Comparison of ENCODE assay signal across 8 cellular contexts in the genomic region with DNA sequence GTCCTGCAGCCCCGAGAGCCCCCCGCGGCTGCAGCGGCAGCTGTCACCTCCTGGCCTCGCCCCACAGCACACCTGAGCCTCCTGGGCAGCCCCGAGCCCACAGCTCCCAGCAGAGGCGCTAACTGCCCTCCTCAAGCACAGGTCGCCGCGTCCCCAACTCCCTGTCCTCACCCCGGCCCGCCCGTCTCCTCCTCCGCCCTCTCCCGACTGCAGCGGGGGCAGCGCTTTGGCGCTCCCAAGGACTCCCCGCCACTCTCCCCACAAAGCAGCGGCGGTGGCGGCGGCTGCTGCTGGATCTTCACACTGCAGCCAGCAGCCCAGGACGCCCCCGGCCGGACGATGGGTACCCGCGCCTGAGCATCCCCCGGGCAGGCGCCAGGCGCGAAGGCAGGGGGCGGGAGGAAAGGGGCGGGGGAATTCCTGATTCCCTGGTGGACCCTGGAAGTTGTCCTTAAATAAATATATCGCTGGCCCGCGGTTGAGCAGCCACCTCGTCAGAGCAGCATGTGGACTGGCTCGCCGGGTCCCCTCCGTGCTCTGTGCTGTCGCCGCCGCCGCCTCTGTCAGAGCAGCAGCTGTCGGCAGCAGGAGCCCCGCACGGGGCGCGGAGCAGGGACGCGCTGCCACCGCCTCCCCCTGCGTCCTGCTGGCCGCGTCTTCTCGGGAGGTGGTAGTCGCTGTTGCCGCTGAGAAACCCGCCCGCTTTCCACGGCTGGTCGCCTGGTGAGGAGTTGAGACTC. TPM values are rescaled to one million over a fixed set of nuclear protein-coding genes. Genes with fewer than 3 reads are reported as not detected.
DNase-seq lines count a peak whose midpoint lies in the region; ATAC-seq, FAIRE-seq and TF ChIP-seq lines count a peak whose summit lies in the region.

Gene ZNF804B (plus strand): TSS at position 485 of the 740 bp plus-strand sequence. CDS start 277 bp downstream, outside the sequence.

- no peak for FAIRE-seq in GM12892 (lab: Jason Lieb, UNC)

- H3K4me3 ChIP-seq in SJCRH30, result peak within 1 kb of the TSS; percentile 59
- H3K4me3 ChIP-seq in heart right ventricle, result peak within 1 kb of the TSS; percentile 32 to 58 (median 42)
- peak within 1 kb of the TSS; percentile 55 for H3K4me3 ChIP-seq in rectal smooth muscle tissue (ENCODE audit: low read length)
- no peak within 1 kb of the TSS for H3K4me3 ChIP-seq in A673 (ENCODE audit: low read depth, low read length, poor library complexity, severe bottlenecking)

- TF ChIP-seq CTCF in heart right ventricle (IDR thresholded peaks at IDR 0.05), result no peak
- no peak for TF ChIP-seq CTCF in A673 (conservative IDR thresholded peaks at IDR 0.05; ENCODE audit: low read depth, low read length)

- H3K27ac ChIP-seq in SJCRH30, result no peak within 1 kb of the TSS
- no peak within 1 kb of the TSS for H3K27ac ChIP-seq in heart right ventricle
- H3K27ac ChIP-seq in rectal smooth muscle tissue (ENCODE audit: low read depth, low read length), result no peak within 1 kb of the TSS
- no peak within 1 kb of the TSS for H3K27ac ChIP-seq in A673 (ENCODE audit: low read depth, low read length, poor library complexity, severe bottlenecking)

- H3K4me1 ChIP-seq in SJCRH30 (0 out of 2 replicates have a peak, but pooled peaks cover 2% of the 10 kb centered on the region), heart right ventricle (peaks cover 0 to 20% (median 13%) of the 10 kb centered on the region in 9 donors), rectal smooth muscle tissue (ENCODE audit: control insufficient read depth, insufficient read depth, low read length) (no peaks in the 10 kb centered on the region), A673 (ENCODE audit: insufficient read depth, low read length, poor library complexity, severe bottlenecking) (no peaks in the 10 kb centered on the region)

- TF ChIP-seq POLR2A in GM12892 (IDR thresholded peaks at IDR 0.05; ENCODE audit: low read depth, low read length), result no peak

- POLR2A ChIA-PET in A673 (lab: Charles Lee; ENCODE audit: low non-redundant PET), result no interaction called here

- CTCF ChIA-PET in A673 (lab: Charles Lee), result no interaction called here

- H3K9me3 ChIP-seq in SJCRH30 (replicated peaks), result no peaks in the 10 kb centered on the region
- no peaks in the 10 kb centered on the region for H3K9me3 ChIP-seq in heart right ventricle
- H3K9me3 ChIP-seq in A673 (ENCODE audit: low read depth, low read length, poor library complexity, severe bottlenecking), result no peaks in the 10 kb centered on the region

- H3K9ac ChIP-seq in rectal smooth muscle tissue (ENCODE audit: low read length), result no peak within 1 kb of the TSS

- intact Hi-C loops in heart right ventricle (cut with DNase I) (no loop called here), A673 (cut with micrococcal nuclease; ENCODE audit: unreplicated experiment) (no loop called here)

- DNase-seq in SJCRH30, result peak; percentile 54 to 64
- DNase-seq in heart right ventricle, result peak in 1 of 2 donors; percentile 9
- DNase-seq in GM12892 (ENCODE audit: insufficient read length), result no peak
- no peak for DNase-seq in H4 (ENCODE audit: low spot score)
- DNase-seq in activated effector memory CD4-positive, alpha-beta T cell treated with anti-CD3 and anti-CD28 coated beads, Interleukin-2, amount 50 U/mL, for 16 hours, result no peak
- no peak for DNase-seq in A673 (ENCODE audit: low spot score)

- H3K27me3 ChIP-seq in SJCRH30, result no peaks in the 10 kb centered on the region; the same call in 1 of the 2 replicates
- peaks cover 4 to 81% (median 68%) of the 10 kb centered on the region in 7 donors for H3K27me3 ChIP-seq in heart right ventricle
- peaks cover 8% of the 10 kb centered on the region for H3K27me3 ChIP-seq in rectal smooth muscle tissue (ENCODE audit: control insufficient read depth, insufficient read depth, low read length)
- peaks cover 85% of the 10 kb centered on the region for H3K27me3 ChIP-seq in A673 (replicated peaks; ENCODE audit: insufficient read depth, low read depth, low read length, poor library complexity)

- WGBS in heart right ventricle, 2 donors, result 0 to 1% methylated on average over 57 to 64 of the region's 64 CpGs

- no TSS peak for BruUV-seq in A673 (replicated peaks; lab: Mats Ljungman, UMichigan)

- peak; percentile 41 for ATAC-seq in GM18502 (IDR thresholded peaks at IDR 0.05; ENCODE audit: poor library complexity, unreplicated experiment)
- peak in 7 of 8 donors; percentile 30 to 71 (median 64) for ATAC-seq in heart right ventricle

- no peaks in the 10 kb centered on the region for H3K36me3 ChIP-seq in SJCRH30
- no peaks in the 10 kb centered on the region for H3K36me3 ChIP-seq in heart right ventricle
- H3K36me3 ChIP-seq in rectal smooth muscle tissue (ENCODE audit: control insufficient read depth, insufficient read depth, low read length), result no peaks in the 10 kb centered on the region
- no peaks in the 10 kb centered on the region for H3K36me3 ChIP-seq in A673 (ENCODE audit: insufficient read depth, low read length, poor library complexity, severe bottlenecking)

RNA-seq across cellular contexts. Expression of gene ZNF804B, which starts in this region (rescaled TPM):
- total RNA-seq in SJCRH30 (2014; rRNA removed; shearing (Covaris generic)), result 0.04 and 0.05 TPM in 2 replicates
- under 1 TPM in 1 of 10 donors, not detected in 9; 0.07 TPM for total RNA-seq in heart right ventricle
- not detected for polyA plus RNA-seq in heart right ventricle
- not detected for polyA plus RNA-seq in GM12892 (2012; ENCODE audit: missing spikeins)
- total RNA-seq in H4 (2014; rRNA removed; shearing (Covaris generic)), result 0.10 and 0.17 TPM in 2 replicates
- not detected in 2 replicates for total RNA-seq in A673 (2021)

Comparison
In these comparisons a context has a peak if more than half of its experiments do, and no peak if none do; other contexts are left out.
1. Peak in DNase-seq and H3K4me3 ChIP-seq in SJCRH30; RNA of the gene not detected or under 1 TPM.
2. Peak in ATAC-seq and H3K4me3 ChIP-seq in heart right ventricle; RNA of the gene not detected or under 1 TPM.